Comparison of ENCODE assay signal across 7 cellular contexts in the genomic region with DNA sequence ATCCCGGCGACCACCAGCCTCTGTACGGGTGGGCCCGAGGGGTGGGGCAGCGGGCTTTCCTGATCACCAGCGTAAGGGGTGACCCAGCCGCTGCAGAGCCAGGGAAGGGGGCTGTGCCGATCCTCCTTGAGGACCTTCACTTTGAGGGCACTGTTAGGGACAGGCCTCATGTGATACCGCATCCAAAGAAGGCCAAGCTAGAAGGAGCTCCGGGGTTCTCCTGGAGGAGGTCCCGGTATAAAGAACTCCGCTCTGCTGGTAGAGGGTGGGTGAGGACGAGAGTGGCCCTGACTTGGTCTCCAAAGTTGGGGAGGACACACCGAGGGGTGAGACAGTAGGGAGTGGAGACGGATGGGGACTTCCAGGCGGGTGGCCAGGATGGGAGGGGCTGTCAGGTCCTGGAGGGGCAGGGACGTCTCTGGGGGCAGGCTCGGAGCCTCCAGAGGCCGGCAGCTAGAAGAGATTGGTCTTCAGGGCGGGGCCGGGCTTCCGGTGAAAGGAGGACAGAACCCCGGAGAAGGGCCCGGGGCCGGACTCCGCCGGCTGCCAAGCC. TPM values are rescaled to one million over a fixed set of nuclear protein-coding genes. Genes with fewer than 3 reads are reported as not detected.
A peak's percentile ranks its signal among the peaks of the same experiment; 100 is the strongest.
DNase-seq lines count a peak whose midpoint lies in the region; ATAC-seq and TF ChIP-seq lines count a peak whose summit lies in the region.

No MANE protein-coding gene starts in this region.

- POLR2A ChIA-PET in A673 (lab: Charles Lee; ENCODE audit: low non-redundant PET) = no interaction called here

- peaks cover 10% of the 10 kb centered on the region for H3K36me3 Mint-ChIP-seq in memory B cell

- peaks cover 53% of the 10 kb centered on the region for H3K27me3 ChIP-seq in A673 (replicated peaks; ENCODE audit: insufficient read depth, low read depth, low read length, poor library complexity)

- 10% methylated on average over 27 of the region's 27 CpGs for WGBS in urinary bladder

- CTCF ChIA-PET in A673 (lab: Charles Lee) = no interaction called here

- no TSS peak for BruUV-seq in A673 (replicated peaks; lab: Mats Ljungman, UMichigan)

- TF ChIP-seq CTCF in GM10266 (IDR thresholded peaks at IDR 0.05; ENCODE audit: control insufficient read depth, insufficient read depth, low read depth, missing control alignments) (no peak), cardiac fibroblast (IDR thresholded peaks at IDR 0.05; ENCODE audit: low read depth, low read length) (no peak), A673 (conservative IDR thresholded peaks at IDR 0.05; ENCODE audit: low read depth, low read length) (no peak)

- DNase-seq in GM10266 (ENCODE audit: extremely low spot score) = peak; percentile 88
- DNase-seq in NCI-H2196 treated with DMSO at 0.1 percent for 48 hours (lab: John Stamatoyannopoulos, UW; ENCODE audit: unreplicated experiment) = peak; percentile 61
- peak; percentile 57 to 62 for DNase-seq in cardiac fibroblast (ENCODE audit: low read depth in 2 of 2)
- DNase-seq in memory B cell (ENCODE audit: low spot score in 2 of 2) = no peak
- DNase-seq in A673 (ENCODE audit: low spot score) = no peak
- no peak for DNase-seq in iPS-NIHi7 (ENCODE audit: extremely low spot score)

- H3K27ac Mint-ChIP-seq in memory B cell = no peak overlapping the region

- H3K4me1 ChIP-seq in urinary bladder (ENCODE audit: insufficient read depth) (peaks cover 2% of the 10 kb centered on the region), A673 (ENCODE audit: insufficient read depth, low read length, poor library complexity, severe bottlenecking) (no peaks in the 10 kb centered on the region)

- H3K27me3 Mint-ChIP-seq in memory B cell = peaks cover 28% of the 10 kb centered on the region

- peak; percentile 7 for ATAC-seq in memory B cell (ENCODE audit: low read depth)

- peaks cover 2% of the 10 kb centered on the region for H3K9me3 Mint-ChIP-seq in memory B cell

- H3K36me3 ChIP-seq in urinary bladder (ENCODE audit: insufficient read depth) = peaks cover 2% of the 10 kb centered on the region
- H3K36me3 ChIP-seq in A673 (ENCODE audit: insufficient read depth, low read length, poor library complexity, severe bottlenecking) = peaks cover 16% of the 10 kb centered on the region

- H3K9me3 ChIP-seq in A673 (ENCODE audit: low read depth, low read length, poor library complexity, severe bottlenecking) = no peaks in the 10 kb centered on the region

- H3K4me3 Mint-ChIP-seq in memory B cell = peak overlapping the region; percentile 81

- peaks cover 25% of the 10 kb centered on the region for H3K4me1 Mint-ChIP-seq in memory B cell

- H3K4me3 ChIP-seq in cardiac fibroblast (replicated peaks in 1 of 2; ENCODE audit: low read depth in 2 of 2, low read length in 2 of 2) (peak overlapping the region in 1 of 2 donors; percentile 21), urinary bladder (ENCODE audit: low read depth, low read length) (peak overlapping the region; percentile 34), A673 (ENCODE audit: low read depth, low read length, poor library complexity, severe bottlenecking) (no peak overlapping the region)

- intact Hi-C loops in A673 (cut with micrococcal nuclease; ENCODE audit: unreplicated experiment) = loop anchor here (5.0 kb wide), 1 partner anchor 193 kb away; the partner anchor contains the start of gene CLPB

- H3K27ac ChIP-seq in urinary bladder (ENCODE audit: low read depth) (no peak overlapping the region), A673 (ENCODE audit: low read depth, low read length, poor library complexity, severe bottlenecking) (no peak overlapping the region)

RNA-seq across cellular contexts. Expression of gene PHOX2A, which starts 4.6 kb away (rescaled TPM):
- 0.90 TPM for total RNA-seq in urinary bladder
- polyA plus RNA-seq in urinary bladder = 1.1 TPM
- not detected in 2 replicates for total RNA-seq in A673 (2021)

RNA-seq across cellular contexts. Expression of gene INPPL1, which starts 14.8 kb away (rescaled TPM):
- total RNA-seq in urinary bladder (40.2 TPM), A673 (2021) (104 and 141 TPM in 2 replicates)
- 86.0 TPM for polyA plus RNA-seq in urinary bladder

RNA-seq across cellular contexts. Expression of gene FOLR2, which starts 22.8 kb away (rescaled TPM):
- total RNA-seq in urinary bladder (19.6 TPM), A673 (2021) (not detected in 2 replicates)
- 31.9 TPM for polyA plus RNA-seq in urinary bladder

RNA-seq across cellular contexts. Expression of gene FOLR1, which starts 47.4 kb away (rescaled TPM):
- total RNA-seq in urinary bladder (1.1 TPM), A673 (2021) (not detected in 2 replicates)
- polyA plus RNA-seq in urinary bladder = 0.18 TPM

Comparison
In these comparisons a context has a peak if more than half of its experiments do, and no peak if none do; other contexts are left out.
1. DNase-seq: peak in GM10266 (single experiment), NCI-H2196 treated with DMSO at 0.1 percent for 48 hours (single experiment) and cardiac fibroblast (2 of 2); none in memory B cell (0 of 2), A673 (single experiment) and iPS-NIHi7 (single experiment).
2. RNA of gene FOLR2, which starts 22.8 kb away (total RNA-seq): 19.6 TPM in urinary bladder (single experiment); not detected in A673; every median in the first group is over 10 times any median in the second.